8 cellular contexts compared by ENCODE assay signal in genomic region chr7:97872025-97872669, GRCh38. TPM values are rescaled to one million over a fixed set of nuclear protein-coding genes. Genes with fewer than 3 reads are reported as not detected.
DNase-seq lines count a peak whose midpoint lies in the region; ATAC-seq, FAIRE-seq and TF ChIP-seq lines count a peak whose summit lies in the region.

Gene ASNS, minus strand, starts transcription at chr7:97872408. Its CDS starts 3,252 bp downstream, at chr7:97869156.

- TF ChIP-seq CTCF in A549 (IDR thresholded peaks at IDR 0.05) (no peak), VCaP (conservative IDR thresholded peaks at IDR 0.05) (peak; percentile 11; the same call in 1 of the 2 replicates)

- in situ Hi-C loops in T47D (cut with HindIII; ENCODE audit: low pct_unique_long_range_greater_than_20kb, low sequenced_read_pairs), result no loop called here

- peak within 1 kb of the TSS; percentile 93 to 96 for H3K27ac ChIP-seq in A549
- H3K27ac ChIP-seq in VCaP, result peak within 1 kb of the TSS; percentile 91
- no peak within 1 kb of the TSS for H3K27ac ChIP-seq in skeletal muscle tissue (ENCODE audit: low read depth, low read length)

- ATAC-seq in A549 (peak; percentile 98 to 99), GM18867 (IDR thresholded peaks at IDR 0.05; ENCODE audit: unreplicated experiment) (peak; percentile 99), HG03097 (IDR thresholded peaks at IDR 0.05; ENCODE audit: low FRiP score, unreplicated experiment) (peak; percentile 99)

- WGBS in A549 (ENCODE audit: missing lambda C conversion rate), result under 1% methylated on average over 25 of the region's 58 CpGs

- no peak for FAIRE-seq in A549 (lab: Jason Lieb, UNC)

- H3K9ac ChIP-seq in skeletal muscle tissue (ENCODE audit: low read depth in 1 of 3, low read length in 3 of 3), result peak within 1 kb of the TSS; percentile 30 to 66 (median 65)

- no peaks in the 10 kb centered on the region for H3K27me3 ChIP-seq in skeletal muscle tissue (ENCODE audit: control insufficient read depth in 3 of 3, insufficient read depth in 3 of 3, low read length in 3 of 3)

- H3K36me3 ChIP-seq in skeletal muscle tissue (ENCODE audit: control insufficient read depth in 3 of 3, insufficient read depth in 3 of 3, low read length in 3 of 3), result no peaks in the 10 kb centered on the region

- TF ChIP-seq EP300 in A549 (IDR thresholded peaks at IDR 0.05), result no peak

- H3K4me3 ChIP-seq in A549 (peak within 1 kb of the TSS; percentile 81), iPS-18c (ENCODE audit: insufficient read depth, low read depth, low read length) (peak within 1 kb of the TSS; percentile 80), skeletal muscle tissue (ENCODE audit: low read length in 3 of 3) (peak within 1 kb of the TSS; percentile 64 to 86 (median 82))

- peak; percentile 74 for TF ChIP-seq POLR2A in A549 (IDR thresholded peaks at IDR 0.05; ENCODE audit: low read length)

- POLR2A ChIA-PET in A549 (lab: Yijun Ruan, JAX), result interaction anchor here (0.5 to 2.0 kb wide), 10 partner anchors 8 to 755 kb away, joined by 3 to 22 read pairs (median 4); partner anchors contain the start of gene SDHAF3

- peak; percentile 81 to 96 for DNase-seq in A549 (ENCODE audit: low read depth in 1 of 2, low spot score in 1 of 2)
- peak; percentile 96 for DNase-seq in NCI-H2171 treated with DMSO at 0.1 percent for 48 hours (lab: John Stamatoyannopoulos, UW)
- DNase-seq in T47D (ENCODE audit: low read depth in 1 of 2, low spot score in 1 of 2), result peak; percentile 63 to 95

- no peak for TF ChIP-seq RAD21 in A549 (conservative IDR thresholded peaks at IDR 0.05 in 1 of 2, IDR thresholded peaks at IDR 0.05 in 1 of 2)

- peak within 1 kb of the TSS; percentile 86 for H3K4me2 ChIP-seq in A549

- H3K9me3 ChIP-seq in A549 (no peaks in the 10 kb centered on the region), iPS-18c (ENCODE audit: control insufficient read depth, insufficient read depth, low read length) (no peaks in the 10 kb centered on the region), skeletal muscle tissue (ENCODE audit: control insufficient read depth in 3 of 3, low read length in 3 of 3) (no peaks in the 10 kb centered on the region)

- CTCF ChIA-PET in A549 (lab: Yijun Ruan, JAX), result interaction anchor here (0.7 to 1.5 kb wide), 6 partner anchors 15 to 143 kb away, joined by 3 to 4 read pairs (median 3); no protein-coding TSS in a partner anchor

- peaks cover 18% of the 10 kb centered on the region; the same call in 2 of the 3 replicates for H3K4me1 ChIP-seq in A549
- peaks cover 10 to 12% (median 11%) of the 10 kb centered on the region in 3 donors for H3K4me1 ChIP-seq in skeletal muscle tissue (ENCODE audit: control insufficient read depth in 3 of 3, insufficient read depth in 3 of 3, low read length in 3 of 3)

TF ChIP-seq in A549, 52 proteins besides CTCF, POLR2A, EP300 and RAD21 (continues in another document):
- TF ChIP-seq ELK1 (IDR thresholded peaks at IDR 0.05; ENCODE audit: low read depth, low read length) (no peak), EHF (CRISPR knock-in tag; IDR thresholded peaks at IDR 0.05) (no peak), RCOR1 (IDR thresholded peaks at IDR 0.05; ENCODE audit: low read depth, low read length) (no peak), RARB (CRISPR knock-in tag; IDR thresholded peaks at IDR 0.05) (no peak), ZFP36 (IDR thresholded peaks at IDR 0.05; ENCODE audit: borderline replicate concordance, partially characterized antibody) (no peak), BHLHE40 (IDR thresholded peaks at IDR 0.05; ENCODE audit: low read depth, low read length) (peak; percentile 36; the same call in 1 of the 2 replicates), CBX8 (IDR thresholded peaks at IDR 0.05) (no peak), FOSB (CRISPR knock-in tag; IDR thresholded peaks at IDR 0.05) (no peak), ESRRA (IDR thresholded peaks at IDR 0.05; ENCODE audit: borderline replicate concordance, low read length) (no peak), NFE2L2 (conservative IDR thresholded peaks at IDR 0.05; ENCODE audit: low read length) (no peak), ZSCAN20 (CRISPR knock-in tag; IDR thresholded peaks at IDR 0.05) (no peak), E2F6 (IDR thresholded peaks at IDR 0.05; ENCODE audit: borderline replicate concordance, low read depth) (peak; percentile 72), KDM1A (IDR thresholded peaks at IDR 0.05; ENCODE audit: low read depth) (no peak), GATA3 (IDR thresholded peaks at IDR 0.05; ENCODE audit: borderline replicate concordance) (no peak), MAFK (IDR thresholded peaks at IDR 0.05; ENCODE audit: partially characterized antibody) (no peak), HOXB5 (CRISPR knock-in tag; IDR thresholded peaks at IDR 0.05) (no peak), CBX2 (IDR thresholded peaks at IDR 0.05; ENCODE audit: borderline replicate concordance, low read depth) (no peak), JUNB (IDR thresholded peaks at IDR 0.05) (no peak), HES2 (IDR thresholded peaks at IDR 0.05) (no peak), SMC3 (IDR thresholded peaks at IDR 0.05) (0 out of 3 replicates have a peak, but pooled peaks have one; percentile 10), FOXS1 (CRISPR knock-in tag; IDR thresholded peaks at IDR 0.05) (no peak), HOXB13 (CRISPR knock-in tag; IDR thresholded peaks at IDR 0.05; ENCODE audit: low read depth) (no peak), PHF8 (IDR thresholded peaks at IDR 0.05; ENCODE audit: borderline replicate concordance, low read depth) (peak; percentile 90; the same call in 1 of the 2 replicates), NR3C1 (IDR thresholded peaks at IDR 0.05) (no peak), HDAC2 (IDR thresholded peaks at IDR 0.05) (0 out of 2 replicates have a peak, but pooled peaks have one; percentile 42), RFX5 (IDR thresholded peaks at IDR 0.05) (no peak), BCL3 (IDR thresholded peaks at IDR 0.05) (peak; percentile 97), HMGXB4 (CRISPR knock-in tag; IDR thresholded peaks at IDR 0.05; ENCODE audit: borderline replicate concordance) (no peak), CEBPB (IDR thresholded peaks at IDR 0.05) (peak; percentile 25 to 69; a peak in 2 of 4 replicates), SREBF2 (IDR thresholded peaks at IDR 0.05) (no peak), TP53 (CRISPR knock-in tag; IDR thresholded peaks at IDR 0.05) (no peak), FOSL2 (IDR thresholded peaks at IDR 0.05) (no peak), FOSL2 (CRISPR knock-in tag; IDR thresholded peaks at IDR 0.05) (no peak), MYC (IDR thresholded peaks at IDR 0.05; ENCODE audit: borderline replicate concordance, low read length) (no peak; the same call in 1 of the 2 replicates), KDM5A (IDR thresholded peaks at IDR 0.05) (no peak), MAZ (IDR thresholded peaks at IDR 0.05; ENCODE audit: borderline replicate concordance, low read depth, low read length) (no peak)

RNA-seq across cellular contexts. Expression of gene ASNS, which starts in this region (rescaled TPM):
- polyA plus RNA-seq in A549 (2011; rRNA removed) (98.7 and 115 TPM in 2 replicates), A549 (2017; fragmentation: RNase III; extraction: RNeasy Plus Mini Kit Qiagen cat#74134 plus additional on column Dnase treatment) (55.9 to 73.7 TPM (median 55.9 TPM) in 3 replicates)
- polyA plus RNA-seq in A549 (2012; cell fraction: cytosol; rRNA removed), result 18.9 and 19.9 TPM in 2 replicates
- 44.3 and 45.5 TPM in 2 replicates for polyA plus RNA-seq in A549 (2012; cell fraction: nucleus; rRNA removed)
- 70.3 and 76.8 TPM in 2 replicates for polyA minus RNA-seq in A549 (2011; rRNA and poly(A)+ RNA removed)
- total RNA-seq in skeletal muscle tissue, result 3.7 TPM
